In genomic region chr4:101218346-101218745, GRCh38 we compare ENCODE assay signal across 14 cellular contexts.
"Had no signal": no experiment of that assay in that cellular context is flagged by ENCODE, and none has a peak within 500 bp of the region (broad histone marks: within the 10 kb centered on the region; RNA-seq: fewer than 3 reads in every experiment).

No MANE protein-coding gene starts in this region.

- H3K36me3 Mint-ChIP-seq: activated CD4-positive, alpha-beta memory T cell treated with anti-CD3 and anti-CD28 coated beads for 36 hours; naive B cell had no signal

- H3K27ac ChIP-seq: hepatocyte, sigmoid colon, upper lobe of right lung had no signal

- H3K9me3 ChIP-seq: sigmoid colon, upper lobe of right lung had no signal

- H3K27me3 ChIP-seq: hepatocyte, sigmoid colon, upper lobe of right lung had no signal

- H3K4me3 ChIP-seq: hepatocyte, sigmoid colon, upper lobe of right lung had no signal

- H3K36me3 ChIP-seq: sigmoid colon, upper lobe of right lung had no signal

- H3K9me3 Mint-ChIP-seq: activated CD4-positive, alpha-beta memory T cell treated with anti-CD3 and anti-CD28 coated beads for 36 hours; activated naive CD8-positive, alpha-beta T cell treated with anti-CD3 and anti-CD28 coated beads for 36 hours; naive B cell had no signal

- DNase-seq: activated CD4-positive, alpha-beta memory T cell treated with anti-CD3 and anti-CD28 coated beads for 36 hours; activated CD4-positive, alpha-beta T cell treated with anti-CD3 and anti-CD28 coated beads for 1 hour; activated gamma-delta T cell treated with Interleukin-2 at 50 U/mL for 16 hours; activated naive CD8-positive, alpha-beta T cell treated with anti-CD3 and anti-CD28 coated beads for 36 hours; activated T-cell treated with anti-CD3 and anti-CD28 coated beads, Interleukin-2, amount 50 U/mL, for 48 hours; anterior cingulate cortex; kidney glomerular epithelial cell; naive B cell; sigmoid colon; stimulated activated CD4-positive, alpha-beta T cell treated with anti-CD3 and anti-CD28 coated beads, Interleukin-4, amount 100 ng/mL, for 1 hour; stimulated activated CD8-positive, alpha-beta memory T cell treated with anti-CD3 and anti-CD28 coated beads, Interleukin-4, amount 100 ng/mL, for 48 hours; stimulated activated naive CD8-positive, alpha-beta T cell treated with anti-CD3 and anti-CD28 coated beads, Interleukin-15, Interleukin-2, amounts not matched to agents 100 U/mL and 50 U/mL, for 24 hours; upper lobe of right lung had no signal

- H3K4me3 Mint-ChIP-seq: activated CD4-positive, alpha-beta memory T cell treated with anti-CD3 and anti-CD28 coated beads for 36 hours; activated naive CD8-positive, alpha-beta T cell treated with anti-CD3 and anti-CD28 coated beads for 36 hours had no signal

- H3K27ac Mint-ChIP-seq: activated CD4-positive, alpha-beta memory T cell treated with anti-CD3 and anti-CD28 coated beads for 36 hours; activated naive CD8-positive, alpha-beta T cell treated with anti-CD3 and anti-CD28 coated beads for 36 hours had no signal

- ATAC-seq: stimulated activated naive CD8-positive, alpha-beta T cell treated with anti-CD3 and anti-CD28 coated beads, Interleukin-15, Interleukin-2, amounts not matched to agents 100 U/mL and 50 U/mL, for 24 hours had no signal

- H3K4me2 ChIP-seq: hepatocyte had no signal

- H3K27me3 Mint-ChIP-seq: activated CD4-positive, alpha-beta memory T cell treated with anti-CD3 and anti-CD28 coated beads for 36 hours; activated naive CD8-positive, alpha-beta T cell treated with anti-CD3 and anti-CD28 coated beads for 36 hours; naive B cell had no signal

- H2AFZ ChIP-seq: hepatocyte had no signal
